Comparison of ENCODE assay signal across 15 cellular contexts in genomic region chr5:138000102-138000723, GRCh38. TPM values are rescaled to one million over a fixed set of nuclear protein-coding genes. Genes with fewer than 3 reads are reported as not detected.
A peak's percentile ranks its signal among the peaks of the same experiment; 100 is the strongest.
DNase-seq lines count a peak whose midpoint lies in the region; ATAC-seq, FAIRE-seq and TF ChIP-seq lines count a peak whose summit lies in the region.
"Had no signal": no experiment of that assay in that cellular context is flagged by ENCODE, and none has a peak within 500 bp of the region (broad histone marks: within the 10 kb centered on the region; RNA-seq: fewer than 3 reads in every experiment).

No MANE protein-coding gene starts in this region.

- FAIRE-seq in small intestine (lab: Jason Lieb, UNC), result no peak

- peak overlapping the region; percentile 81 for H3K27ac Mint-ChIP-seq in stimulated activated naive B cell treated with anti-CD40 and anti-IgM and Interleukin-4, amounts not matched to agents 10 μg/mL and 1 μg/mL and 100 μg/mL, for 72 hours
- H3K27ac Mint-ChIP-seq: activated naive CD8-positive, alpha-beta T cell treated with anti-CD3 and anti-CD28 coated beads, Interleukin-2, amount 10 ng/mL, durations not matched to agents 7 days and 5 days had no signal

- DNase-seq in DMS53 (lab: John Stamatoyannopoulos, UW) (peak; percentile 14), DMS53 treated with DMSO at 0.1 percent for 48 hours (lab: John Stamatoyannopoulos, UW; ENCODE audit: unreplicated experiment) (no peak), adrenal gland (peak; percentile 69 to 91 (median 87)), right cardiac atrium (no peak), DMS79 treated with DMSO at 0.1 percent for 48 hours (lab: John Stamatoyannopoulos, UW) (no peak), neuronal stem cell (ENCODE audit: low spot score) (no peak), small intestine (no peak)
- no peak for DNase-seq in stimulated activated naive B cell treated with anti-CD40 and anti-IgM and Interleukin-4, amounts not matched to agents 10 μg/mL and 1 μg/mL and 100 μg/mL, for 72 hours
- DNase-seq: activated CD8-positive, alpha-beta memory T cell treated with anti-CD3 and anti-CD28 coated beads for 24 hours; activated naive CD8-positive, alpha-beta T cell treated with anti-CD3 and anti-CD28 coated beads, Interleukin-2, amount 10 ng/mL, durations not matched to agents 7 days and 5 days; effector CD4-positive, alpha-beta T cell; naive thymus-derived CD4-positive, alpha-beta T cell; stimulated activated CD4-positive, alpha-beta T cell treated with anti-CD3 and anti-CD28 coated beads, Interleukin-15, amount 100 ng/mL, for 24 hours; T-helper 2 cell had no signal

- H3K14ac ChIP-seq in neuronal stem cell (ENCODE audit: low read length), result no peak overlapping the region

- peak; percentile 45 to 73 for ATAC-seq in right cardiac atrium
- ATAC-seq in stimulated activated naive B cell treated with anti-CD40 and anti-IgM and Interleukin-4, amounts not matched to agents 10 μg/mL and 1 μg/mL and 100 μg/mL, for 72 hours (replicated peaks), result peak; percentile 38 to 52
- ATAC-seq: naive thymus-derived CD4-positive, alpha-beta T cell had no signal

- no peak overlapping the region for H2BK5ac ChIP-seq in neuronal stem cell (ENCODE audit: low read length)

- no peak overlapping the region for H3K4me3 Mint-ChIP-seq in stimulated activated naive B cell treated with anti-CD40 and anti-IgM and Interleukin-4, amounts not matched to agents 10 μg/mL and 1 μg/mL and 100 μg/mL, for 72 hours
- H3K4me3 Mint-ChIP-seq: activated naive CD8-positive, alpha-beta T cell treated with anti-CD3 and anti-CD28 coated beads, Interleukin-2, amount 10 ng/mL, durations not matched to agents 7 days and 5 days; naive thymus-derived CD4-positive, alpha-beta T cell had no signal

- no peak overlapping the region for H2BK12ac ChIP-seq in neuronal stem cell (ENCODE audit: low read length)

- no peak overlapping the region for H2BK120ac ChIP-seq in neuronal stem cell (ENCODE audit: low read depth, low read length)

- intact Hi-C loops in adrenal gland (cut with DNase I), result no loop called here
- intact Hi-C loops in right cardiac atrium (cut with DNase I), result no loop called here

- no peak overlapping the region for H2BK15ac ChIP-seq in neuronal stem cell (ENCODE audit: low read length)

- H3K4me1 Mint-ChIP-seq in stimulated activated naive B cell treated with anti-CD40 and anti-IgM and Interleukin-4, amounts not matched to agents 10 μg/mL and 1 μg/mL and 100 μg/mL, for 72 hours, result peaks cover 25 to 44% of the 10 kb centered on the region in 2 donors

- peaks cover 48 to 62% of the 10 kb centered on the region in 2 donors for H3K36me3 Mint-ChIP-seq in stimulated activated naive B cell treated with anti-CD40 and anti-IgM and Interleukin-4, amounts not matched to agents 10 μg/mL and 1 μg/mL and 100 μg/mL, for 72 hours

- no peak overlapping the region for H2AK5ac ChIP-seq in neuronal stem cell (ENCODE audit: low read depth, low read length)

- no peak overlapping the region for H3K4me2 ChIP-seq in neuronal stem cell (ENCODE audit: insufficient read depth, low read length, poor library complexity, severe bottlenecking)

- H4K91ac ChIP-seq in neuronal stem cell (ENCODE audit: low read depth, low read length, poor library complexity), result no peak overlapping the region

- no peak overlapping the region for H3K23ac ChIP-seq in neuronal stem cell (ENCODE audit: low read depth, low read length, poor library complexity)

- no peaks in the 10 kb centered on the region for H3K9me3 ChIP-seq in adrenal gland (replicated peaks in 1 of 3)
- H3K9me3 ChIP-seq in right cardiac atrium (ENCODE audit: control insufficient read depth, low read length), result no peaks in the 10 kb centered on the region
- peaks cover 1 to 9% of the 10 kb centered on the region in 2 donors for H3K9me3 ChIP-seq in neuronal stem cell (replicated peaks in 1 of 2; ENCODE audit: control insufficient read depth in 2 of 2, insufficient read depth in 1 of 2, low read depth in 1 of 2, low read length in 2 of 2)
- H3K9me3 ChIP-seq in small intestine (ENCODE audit: control insufficient read depth, low read depth), result no peaks in the 10 kb centered on the region

- no peak for TF ChIP-seq CTCF in adrenal gland (IDR thresholded peaks at IDR 0.05)

- H3K27ac ChIP-seq in adrenal gland (peak overlapping the region; percentile 73 to 93 (median 85)), right cardiac atrium (ENCODE audit: low read length) (peak overlapping the region; percentile 45), neuronal stem cell (replicated peaks; ENCODE audit: low read length) (no peak overlapping the region), small intestine (ENCODE audit: low read depth in 1 of 2, low read length in 1 of 2) (no peak overlapping the region)
- H3K27ac ChIP-seq: 22Rv1 had no signal

- H3K4me1 ChIP-seq in adrenal gland (replicated peaks in 1 of 2) (peaks cover 26 to 53% of the 10 kb centered on the region in 2 donors), right cardiac atrium (ENCODE audit: control insufficient read depth, insufficient read depth, low read length) (no peaks in the 10 kb centered on the region), neuronal stem cell (ENCODE audit: control insufficient read depth in 2 of 2, insufficient read depth in 1 of 2, low read depth in 1 of 2, low read length in 2 of 2) (no peaks in the 10 kb centered on the region), small intestine (ENCODE audit: control insufficient read depth in 2 of 2, insufficient read depth in 1 of 2, low read depth in 1 of 2, low read length in 1 of 2) (no peaks in the 10 kb centered on the region)

- H3K27me3 Mint-ChIP-seq in stimulated activated naive B cell treated with anti-CD40 and anti-IgM and Interleukin-4, amounts not matched to agents 10 μg/mL and 1 μg/mL and 100 μg/mL, for 72 hours, result no peaks in the 10 kb centered on the region
- H3K27me3 Mint-ChIP-seq: activated naive CD8-positive, alpha-beta T cell treated with anti-CD3 and anti-CD28 coated beads, Interleukin-2, amount 10 ng/mL, durations not matched to agents 7 days and 5 days; naive thymus-derived CD4-positive, alpha-beta T cell had no signal

- H3K27me3 ChIP-seq in adrenal gland (no peaks in the 10 kb centered on the region), right cardiac atrium (ENCODE audit: control insufficient read depth, insufficient read depth) (no peaks in the 10 kb centered on the region), neuronal stem cell (ENCODE audit: control insufficient read depth in 3 of 3, insufficient read depth in 3 of 3, low read depth in 1 of 3, low read length in 3 of 3) (no peaks in the 10 kb centered on the region), small intestine (ENCODE audit: control insufficient read depth in 2 of 2, insufficient read depth in 2 of 2, low read length in 2 of 2) (no peaks in the 10 kb centered on the region)

- no peak overlapping the region for H3K18ac ChIP-seq in neuronal stem cell (ENCODE audit: low read length)

- TF ChIP-seq POLR2A in adrenal gland (IDR thresholded peaks at IDR 0.05), result peak in 1 of 2 donors; percentile 63

- H2AFZ ChIP-seq in neuronal stem cell (ENCODE audit: low read length), result no peak overlapping the region

- peaks cover 0 to 18% of the 10 kb centered on the region in 2 donors for H3K36me3 ChIP-seq in adrenal gland (replicated peaks in 1 of 2)
- H3K36me3 ChIP-seq in neuronal stem cell (replicated peaks in 1 of 2; ENCODE audit: control insufficient read depth in 2 of 2, insufficient read depth in 2 of 2, low read length in 2 of 2), result peaks cover 12 to 69% of the 10 kb centered on the region in 2 donors
- peaks cover 3 to 9% of the 10 kb centered on the region in 2 donors for H3K36me3 ChIP-seq in small intestine (ENCODE audit: control insufficient read depth in 2 of 2, insufficient read depth in 2 of 2, low read length in 2 of 2)

- H3K4me3 ChIP-seq in adrenal gland (no peak overlapping the region), right cardiac atrium (ENCODE audit: low read length) (no peak overlapping the region), neuronal stem cell (ENCODE audit: low read length in 2 of 2) (no peak overlapping the region), small intestine (ENCODE audit: low read depth in 1 of 2, low read length in 2 of 2) (no peak overlapping the region)

- 37 to 54% (median 45%) methylated on average over 6 of the region's 6 CpGs for WGBS in adrenal gland, 4 donors
- WGBS in right cardiac atrium, result 89% methylated on average over 6 of the region's 6 CpGs
- no CpG with 5 or more reads among the region's 6 CpGs for WGBS in neuronal stem cell (ENCODE audit: extremely low coverage in 2 of 2, insufficient read length in 2 of 2, insufficient replicate concordance in 1 of 2), 2 donors
- 87 to 88% (median 87%) methylated on average over 6 of the region's 6 CpGs for WGBS in small intestine, 3 donors

- no peak overlapping the region for H3K4ac ChIP-seq in neuronal stem cell (ENCODE audit: low read length)

- H3K9me3 Mint-ChIP-seq in stimulated activated naive B cell treated with anti-CD40 and anti-IgM and Interleukin-4, amounts not matched to agents 10 μg/mL and 1 μg/mL and 100 μg/mL, for 72 hours, result peaks cover 9 to 15% of the 10 kb centered on the region in 2 donors

- H3K79me1 ChIP-seq in neuronal stem cell (ENCODE audit: low read depth, low read length), result peaks cover 2% of the 10 kb centered on the region

- no peak overlapping the region for H4K8ac ChIP-seq in neuronal stem cell (ENCODE audit: low read depth, low read length)

- H3K9ac ChIP-seq in neuronal stem cell (ENCODE audit: low read depth, low read length, poor library complexity), result no peak overlapping the region

RNA-seq across cellular contexts. Expression of gene FAM13B, which starts 32.7 kb away (rescaled TPM):
- total RNA-seq in adrenal gland, result 100 to 1,000 TPM in 1 of 8 donors, 10 to 100 TPM in 7; 43.1 to 208 (median 76.4) TPM
- 10 to 100 TPM; 26.5 to 39.7 (median 27.2) TPM for polyA plus RNA-seq in adrenal gland
- 10 to 100 TPM; 34.9 to 71.6 (median 55.2) TPM for total RNA-seq in right cardiac atrium
- polyA plus RNA-seq in right cardiac atrium, result 11.2 TPM
- polyA plus RNA-seq in neuronal stem cell (2013, experiment 1 of 2), result 9.4 TPM
- 9.3 TPM for polyA plus RNA-seq in neuronal stem cell (2013, experiment 2 of 2)
- polyA plus RNA-seq in small intestine, result 10 to 100 TPM in 1 of 3 donors, 1 to 10 TPM in 2; 5.8 to 10.1 (median 7.6) TPM

Comparison
In these comparisons a context has a peak if more than half of its experiments do, and no peak if none do; other contexts are left out.
1. DNase-seq: peak in DMS53 (single experiment) and adrenal gland (7 of 7); none in DMS53 treated with DMSO at 0.1 percent for 48 hours (single experiment), right cardiac atrium (0 of 3), stimulated activated naive B cell treated with anti-CD40 and anti-IgM and Interleukin-4, amounts not matched to agents 10 μg/mL and 1 μg/mL and 100 μg/mL, for 72 hours (single experiment), DMS79 treated with DMSO at 0.1 percent for 48 hours (single experiment), neuronal stem cell (single experiment) and small intestine (single experiment).
2. H3K27ac ChIP-seq: peak in adrenal gland (5 of 5) and right cardiac atrium (single experiment); none in neuronal stem cell (single experiment) and small intestine (0 of 2).